21 cellular contexts compared by ENCODE assay signal in genomic region chr1:3490046-3490745, GRCh38. TPM values are rescaled to one million over a fixed set of nuclear protein-coding genes. Genes with fewer than 3 reads are reported as not detected.
A peak's percentile ranks its signal among the peaks of the same experiment; 100 is the strongest.
DNase-seq lines count a peak whose midpoint lies in the region; ATAC-seq, FAIRE-seq and TF ChIP-seq lines count a peak whose summit lies in the region.
"Had no signal": no experiment of that assay in that cellular context is flagged by ENCODE, and none has a peak within 500 bp of the region (broad histone marks: within the 10 kb centered on the region; RNA-seq: fewer than 3 reads in every experiment).

No MANE protein-coding gene starts in this region.

- peaks cover 0 to 5% (median 1%) of the 10 kb centered on the region in 3 donors for H3K27me3 Mint-ChIP-seq in immature natural killer cell (ENCODE audit: low read depth in 3 of 3)
- no peaks in the 10 kb centered on the region for H3K27me3 Mint-ChIP-seq in naive thymus-derived CD8-positive, alpha-beta T cell
- H3K27me3 Mint-ChIP-seq: B cell; CD4-positive, alpha-beta T cell had no signal

- BruUV-seq in HepG2 (replicated peaks; lab: Mats Ljungman, UMichigan), result no TSS peak

- no peak overlapping the region for H2BK5ac ChIP-seq in neuronal stem cell (ENCODE audit: low read length)

- TF ChIP-seq POLR2A in HepG2 (IDR thresholded peaks at IDR 0.05; ENCODE audit: insufficient read depth in 1 of 2, low read depth in 2 of 2, low read length in 2 of 2), result no peak
- TF ChIP-seq POLR2A in right lobe of liver (IDR thresholded peaks at IDR 0.05), result no peak

- no peak overlapping the region for H3K18ac ChIP-seq in neuronal stem cell (ENCODE audit: low read length)

- no peaks in the 10 kb centered on the region for H3K4me1 ChIP-seq in HepG2 (ENCODE audit: insufficient read depth, low read length)
- no peaks in the 10 kb centered on the region for H3K4me1 ChIP-seq in right lobe of liver
- peaks cover 4% of the 10 kb centered on the region in 2 donors for H3K4me1 ChIP-seq in neuronal stem cell (ENCODE audit: control insufficient read depth in 2 of 2, insufficient read depth in 1 of 2, low read depth in 1 of 2, low read length in 2 of 2)
- H3K4me1 ChIP-seq: Caco-2 had no signal

- H2BK12ac ChIP-seq in neuronal stem cell (ENCODE audit: low read length), result no peak overlapping the region

- no peak overlapping the region for H3K27ac ChIP-seq in HepG2 (ENCODE audit: extremely low read length, insufficient read depth, low read length)
- no peak overlapping the region for H3K27ac ChIP-seq in right lobe of liver
- no peak overlapping the region for H3K27ac ChIP-seq in neuronal stem cell (replicated peaks; ENCODE audit: low read length)
- H3K27ac ChIP-seq: 22Rv1; A549; BLaER1 treated with 17β-estradiol and CSF1 and Interleukin-3, amounts not matched to agents 10 nM and 100 nM; C4-2B had no signal

- no peak overlapping the region for H2BK120ac ChIP-seq in neuronal stem cell (ENCODE audit: low read depth, low read length)

- DNase-seq in HepG2 (ENCODE audit: low spot score) (no peak), right lobe of liver (no peak), neuronal stem cell (ENCODE audit: low spot score) (no peak), immature natural killer cell (no peak)
- DNase-seq in naive thymus-derived CD8-positive, alpha-beta T cell, result no peak
- DNase-seq: AML-193; Caco-2; Calu3; CD4-positive, alpha-beta T cell; CD8-positive, alpha-beta T cell; DMS79 treated with DMSO at 0.1 percent for 48 hours; GF-D8 had no signal

- POLR2A ChIA-PET in HepG2 (lab: Yijun Ruan, JAX), result no interaction called here
- POLR2A ChIA-PET in naive thymus-derived CD8-positive, alpha-beta T cell (lab: Charles Lee), result interaction anchor here (1.1 kb wide), 1 partner anchor 12 kb away, joined by 5 read pairs; no protein-coding TSS in a partner anchor

- H3K27ac Mint-ChIP-seq in immature natural killer cell, result no peak overlapping the region
- no peak overlapping the region for H3K27ac Mint-ChIP-seq in naive thymus-derived CD8-positive, alpha-beta T cell
- H3K27ac Mint-ChIP-seq: CD4-positive, alpha-beta T cell; CD8-positive, alpha-beta T cell had no signal

- H3K79me2 ChIP-seq in HepG2 (ENCODE audit: insufficient read depth, low read length), result no peaks in the 10 kb centered on the region

- peaks cover 4 to 15% of the 10 kb centered on the region in 2 experiments; a peak in 4 of 5 replicates for H3K27me3 ChIP-seq in HepG2 (ENCODE audit: control insufficient read depth in 1 of 2, insufficient read depth in 2 of 2, low read length in 2 of 2)
- no peaks in the 10 kb centered on the region for H3K27me3 ChIP-seq in right lobe of liver
- H3K27me3 ChIP-seq in neuronal stem cell (ENCODE audit: control insufficient read depth in 3 of 3, insufficient read depth in 3 of 3, low read depth in 1 of 3, low read length in 3 of 3), result no peaks in the 10 kb centered on the region
- H3K27me3 ChIP-seq: BLaER1 treated with 17β-estradiol and CSF1 and Interleukin-3, amounts not matched to agents 10 nM and 100 nM had no signal

- ATAC-seq in HepG2 (peak; percentile 9; the same call in 2 of the 3 replicates), right lobe of liver (no peak)
- no peak for ATAC-seq in naive thymus-derived CD8-positive, alpha-beta T cell

- peak overlapping the region; percentile 74 for H2AK5ac ChIP-seq in neuronal stem cell (ENCODE audit: low read depth, low read length)

- H3K4ac ChIP-seq in neuronal stem cell (ENCODE audit: low read length), result no peak overlapping the region

- H3K4me3 ChIP-seq in HepG2 (replicated peaks in 1 of 3; ENCODE audit: insufficient read depth in 1 of 3, low read depth in 2 of 3, low read length in 3 of 3), result no peak overlapping the region
- no peak overlapping the region for H3K4me3 ChIP-seq in right lobe of liver
- no peak overlapping the region for H3K4me3 ChIP-seq in neuronal stem cell (ENCODE audit: low read length in 2 of 2)
- H3K4me3 ChIP-seq: A549; BLaER1 treated with 17β-estradiol and CSF1 and Interleukin-3, amounts not matched to agents 10 nM and 100 nM had no signal

- intact Hi-C loops in HepG2 (cut with micrococcal nuclease; ENCODE audit: unreplicated experiment) (loop anchor here (5.0 kb wide), 1 partner anchor 127 kb away; no protein-coding TSS in a partner anchor), right lobe of liver (cut with DNase I) (loop anchor here in 1 of 2 donors (5.0 kb wide), 1 partner anchor 127 kb away; no protein-coding TSS in a partner anchor)

- no peak overlapping the region for H3K4me2 ChIP-seq in HepG2 (ENCODE audit: low read depth, low read length)
- H3K4me2 ChIP-seq in neuronal stem cell (ENCODE audit: insufficient read depth, low read length, poor library complexity, severe bottlenecking), result no peak overlapping the region

- no peak for TF ChIP-seq CTCF in HepG2 (CRISPR knock-in tag; IDR thresholded peaks at IDR 0.05)
- no peak for TF ChIP-seq CTCF in right lobe of liver (IDR thresholded peaks at IDR 0.05)

- no peak overlapping the region for H3K4me3 Mint-ChIP-seq in immature natural killer cell
- no peak overlapping the region for H3K4me3 Mint-ChIP-seq in naive thymus-derived CD8-positive, alpha-beta T cell
- H3K4me3 Mint-ChIP-seq: B cell; CD4-positive, alpha-beta T cell; CD8-positive, alpha-beta T cell had no signal

- H2AFZ ChIP-seq in HepG2 (ENCODE audit: low read length) (no peak overlapping the region), neuronal stem cell (ENCODE audit: low read length) (no peak overlapping the region)

- H3K79me1 ChIP-seq in neuronal stem cell (ENCODE audit: low read depth, low read length), result peaks cover 8% of the 10 kb centered on the region

- H3K9me3 ChIP-seq in HepG2 (ENCODE audit: low read length) (peaks cover 11% of the 10 kb centered on the region; the same call in 1 of the 2 replicates), right lobe of liver (no peaks in the 10 kb centered on the region), neuronal stem cell (replicated peaks in 1 of 2; ENCODE audit: control insufficient read depth in 2 of 2, insufficient read depth in 1 of 2, low read depth in 1 of 2, low read length in 2 of 2) (peaks cover 8 to 15% of the 10 kb centered on the region in 2 donors)
- H3K9me3 ChIP-seq: Caco-2 had no signal

- no peak for FAIRE-seq in HepG2 (lab: Jason Lieb, UNC)
- FAIRE-seq: A549, D721Med, G401.6, GM12891, GM19239 had no signal

- TF ChIP-seq RAD21 in HepG2 (CRISPR knock-in tag; IDR thresholded peaks at IDR 0.05), result no peak

- no peak overlapping the region for H3K23ac ChIP-seq in neuronal stem cell (ENCODE audit: low read depth, low read length, poor library complexity)

- no peaks in the 10 kb centered on the region for H3K36me3 Mint-ChIP-seq in immature natural killer cell
- peaks cover 0 to 14% (median 13%) of the 10 kb centered on the region in 3 donors for H3K36me3 Mint-ChIP-seq in naive thymus-derived CD8-positive, alpha-beta T cell
- H3K36me3 Mint-ChIP-seq: CD8-positive, alpha-beta T cell had no signal

- peaks cover 0 to 4% of the 10 kb centered on the region in 2 donors for H3K4me1 Mint-ChIP-seq in immature natural killer cell
- peaks cover 5 to 8% (median 5%) of the 10 kb centered on the region in 4 donors for H3K4me1 Mint-ChIP-seq in naive thymus-derived CD8-positive, alpha-beta T cell

- TF ChIP-seq EP300 in HepG2 (IDR thresholded peaks at IDR 0.05; ENCODE audit: low read depth in 2 of 2, low read length in 2 of 2), result no peak
- no peak for TF ChIP-seq EP300 in HepG2 (CRISPR knock-in tag; IDR thresholded peaks at IDR 0.05; ENCODE audit: borderline replicate concordance)

- WGBS in HepG2 (ENCODE audit: low lambda C conversion rate), result 80% methylated on average over 1 of the region's 23 CpGs
- 90% methylated on average over 4 of the region's 23 CpGs for WGBS in right lobe of liver (ENCODE audit: insufficient coverage, low coverage, low lambda C conversion rate, missing lambda C conversion rate)
- WGBS in neuronal stem cell (ENCODE audit: extremely low coverage in 2 of 2, insufficient read length in 2 of 2, insufficient replicate concordance in 1 of 2), 2 donors, result no CpG with 5 or more reads among the region's 23 CpGs

- in situ Hi-C loops in HepG2 (cut with HindIII; ENCODE audit: extremely low pct_ligation_motif_present, low pct_unique_long_range_greater_than_20kb), result no loop called here

- no peak overlapping the region for H4K91ac ChIP-seq in neuronal stem cell (ENCODE audit: low read depth, low read length, poor library complexity)

- no peak overlapping the region for H2BK15ac ChIP-seq in neuronal stem cell (ENCODE audit: low read length)

- H3K9ac ChIP-seq in HepG2 (ENCODE audit: insufficient read depth, low read depth, low read length) (no peak overlapping the region), neuronal stem cell (ENCODE audit: low read depth, low read length, poor library complexity) (no peak overlapping the region)
- H3K9ac ChIP-seq: BLaER1 treated with 17β-estradiol and CSF1 and Interleukin-3, amounts not matched to agents 10 nM and 100 nM had no signal

- no peak overlapping the region for H3K14ac ChIP-seq in neuronal stem cell (ENCODE audit: low read length)

- no peaks in the 10 kb centered on the region for H3K36me3 ChIP-seq in HepG2 (replicated peaks in 1 of 2; ENCODE audit: control insufficient read depth in 1 of 2, insufficient read depth in 2 of 2, low read length in 2 of 2)
- H3K36me3 ChIP-seq in right lobe of liver, result no peaks in the 10 kb centered on the region
- peaks cover 4 to 6% of the 10 kb centered on the region in 2 donors for H3K36me3 ChIP-seq in neuronal stem cell (replicated peaks in 1 of 2; ENCODE audit: control insufficient read depth in 2 of 2, insufficient read depth in 2 of 2, low read length in 2 of 2)

- H3K9me3 Mint-ChIP-seq in immature natural killer cell, result peaks cover 0 to 2% (median 0%) of the 10 kb centered on the region in 6 donors
- peaks cover 0 to 23% (median 15%) of the 10 kb centered on the region in 9 donors for H3K9me3 Mint-ChIP-seq in naive thymus-derived CD8-positive, alpha-beta T cell

- CTCF ChIA-PET in HepG2 (lab: Yijun Ruan, JAX; ENCODE audit: low intra/inter-chr PET ratio, low total read pairs), result interaction anchor here (0.8 to 2.5 kb wide), 3 partner anchors 128 to 234 kb away, joined by 3 to 11 read pairs (median 5); no protein-coding TSS in a partner anchor

- H4K8ac ChIP-seq in neuronal stem cell (ENCODE audit: low read depth, low read length), result no peak overlapping the region

- H4K20me1 ChIP-seq in HepG2 (ENCODE audit: insufficient read depth, low read length), result no peaks in the 10 kb centered on the region

RNA-seq across cellular contexts. Expression of gene ARHGEF16, which starts 35.7 kb away (rescaled TPM):
- total RNA-seq in HepG2 (2016; rRNA removed; fragmentation: Illumina TruSeq; extraction: Trizol) (15.9 and 20.3 TPM in 2 replicates), right lobe of liver (10 to 100 TPM in 2 of 6 experiments, 1 to 10 TPM in 4; 2.1 to 16.3 (median 7.5) TPM)
- total RNA-seq in HepG2 (2016; cell fraction: cytosol; rRNA removed; fragmentation: Illumina TruSeq; extraction: Trizol; ENCODE audit: low read depth), result 6.0 and 6.6 TPM in 2 replicates
- 14.5 and 24.2 TPM in 2 replicates for total RNA-seq in HepG2 (2016; cell fraction: insoluble cytoplasmic fraction; rRNA removed; fragmentation: Illumina TruSeq; extraction: Trizol)
- 7.4 and 7.6 TPM in 2 replicates for total RNA-seq in HepG2 (2016; cell fraction: membrane; rRNA removed; fragmentation: Illumina TruSeq; extraction: Trizol)
- 21.4 and 22.0 TPM in 2 replicates for total RNA-seq in HepG2 (2016; cell fraction: nucleus; rRNA removed; fragmentation: Illumina TruSeq; extraction: Trizol)
- polyA plus RNA-seq in HepG2 (2011; rRNA removed) (39.9 and 59.7 TPM in 2 replicates), immature natural killer cell (not detected)
- 23.3 and 35.8 TPM in 2 replicates for polyA plus RNA-seq in HepG2 (2011; cell fraction: cytosol; rRNA removed)
- 382 and 454 TPM in 2 replicates for polyA plus RNA-seq in HepG2 (2011; cell fraction: nucleus; rRNA removed)
- polyA plus RNA-seq in HepG2 (2012), result 19.7 and 28.0 TPM in 2 replicates
- 2.5 and 2.8 TPM in 2 replicates for polyA plus RNA-seq in HepG2 (2016; cell fraction: cytosol; fragmentation: Illumina TruSeq; extraction: Trizol; ENCODE audit: low read depth)
- 12.5 and 17.8 TPM in 2 replicates for polyA plus RNA-seq in HepG2 (2016; cell fraction: insoluble cytoplasmic fraction; fragmentation: Illumina TruSeq; extraction: Trizol; ENCODE audit: low read depth)
- 4.2 and 4.8 TPM in 2 replicates for polyA plus RNA-seq in HepG2 (2016; cell fraction: membrane; fragmentation: Illumina TruSeq; extraction: Trizol; ENCODE audit: low read depth)
- 58.7 and 59.2 TPM in 2 replicates for polyA plus RNA-seq in HepG2 (2016; cell fraction: nucleus; fragmentation: Illumina TruSeq; extraction: Trizol; ENCODE audit: insufficient read depth, low read depth)
- polyA minus RNA-seq in HepG2 (2011; rRNA and poly(A)+ RNA removed; ENCODE audit: low replicate concordance), result 30.5 and 69.1 TPM in 2 replicates
- polyA minus RNA-seq in HepG2 (2011; cell fraction: cytosol; rRNA and poly(A)+ RNA removed), result 13.4 and 17.4 TPM in 2 replicates
- polyA minus RNA-seq in HepG2 (2011; cell fraction: nucleus; rRNA and poly(A)+ RNA removed), result 38.4 and 41.6 TPM in 2 replicates
- polyA plus RNA-seq in neuronal stem cell (2013, experiment 1 of 2), result 1.5 TPM
- 1.4 TPM for polyA plus RNA-seq in neuronal stem cell (2013, experiment 2 of 2)
- total RNA-seq in naive thymus-derived CD8-positive, alpha-beta T cell, result not detected
- not detected for polyA plus RNA-seq in naive thymus-derived CD8-positive, alpha-beta T cell
- total RNA-seq: CD8-positive, alpha-beta T cell had no signal
